In the genomic region with DNA sequence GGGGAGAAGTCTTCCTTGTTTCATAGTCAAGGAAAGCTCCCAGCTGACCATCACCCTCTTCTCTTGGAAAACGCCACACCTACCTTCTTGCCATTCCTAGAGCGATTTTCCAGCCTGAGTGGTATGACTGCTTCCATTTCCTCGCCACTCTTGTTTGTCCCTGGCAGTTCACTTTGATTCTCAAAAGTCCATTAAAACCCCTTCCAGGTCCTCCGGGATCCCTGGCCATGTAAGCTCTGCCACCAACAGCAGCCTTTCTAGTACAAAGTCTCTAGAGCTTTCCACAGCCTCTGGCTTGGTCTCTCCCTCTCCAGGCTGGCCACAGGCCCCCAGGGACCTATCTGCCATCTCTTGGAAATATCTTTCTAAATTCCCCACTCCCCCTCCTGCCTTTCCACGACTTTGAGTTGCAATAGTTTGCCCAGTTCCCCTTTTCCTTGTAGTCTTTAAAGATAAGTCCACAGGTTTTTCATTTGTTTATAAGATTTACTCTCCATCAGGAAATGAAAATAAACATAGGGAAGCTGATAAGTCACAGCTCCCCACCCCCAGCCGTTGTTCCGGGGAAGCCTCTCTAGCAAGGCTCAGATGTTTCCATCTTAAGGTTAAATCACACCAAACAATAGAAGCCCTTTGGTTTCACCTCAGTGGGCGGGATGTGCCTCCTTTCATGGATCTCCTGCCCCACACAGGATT, we compare ENCODE assay signal across 1 cellular context.
TF ChIP-seq lines count a peak whose summit lies in the region.

No MANE protein-coding gene starts in this region.

TF ChIP-seq in IMR-90, 13 proteins besides CTCF, POLR2A, EP300 and RAD21:
- TF ChIP-seq, protein P1, sequence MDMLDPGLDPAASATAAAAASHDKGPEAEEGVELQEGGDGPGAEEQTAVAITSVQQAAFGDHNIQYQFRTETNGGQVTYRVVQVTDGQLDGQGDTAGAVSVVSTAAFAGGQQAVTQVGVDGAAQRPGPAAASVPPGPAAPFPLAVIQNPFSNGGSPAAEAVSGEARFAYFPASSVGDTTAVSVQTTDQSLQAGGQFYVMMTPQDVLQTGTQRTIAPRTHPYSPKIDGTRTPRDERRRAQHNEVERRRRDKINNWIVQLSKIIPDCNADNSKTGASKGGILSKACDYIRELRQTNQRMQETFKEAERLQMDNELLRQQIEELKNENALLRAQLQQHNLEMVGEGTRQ (IDR thresholded peaks at IDR 0.05; ENCODE audit: low read depth, low read length): no peak
- no peak for TF ChIP-seq CHD1 (IDR thresholded peaks at IDR 0.05; ENCODE audit: low read depth, low read length)
- no peak for TF ChIP-seq BHLHE40 (IDR thresholded peaks at IDR 0.05; ENCODE audit: low read depth, low read length)
- TF ChIP-seq, protein P2, sequence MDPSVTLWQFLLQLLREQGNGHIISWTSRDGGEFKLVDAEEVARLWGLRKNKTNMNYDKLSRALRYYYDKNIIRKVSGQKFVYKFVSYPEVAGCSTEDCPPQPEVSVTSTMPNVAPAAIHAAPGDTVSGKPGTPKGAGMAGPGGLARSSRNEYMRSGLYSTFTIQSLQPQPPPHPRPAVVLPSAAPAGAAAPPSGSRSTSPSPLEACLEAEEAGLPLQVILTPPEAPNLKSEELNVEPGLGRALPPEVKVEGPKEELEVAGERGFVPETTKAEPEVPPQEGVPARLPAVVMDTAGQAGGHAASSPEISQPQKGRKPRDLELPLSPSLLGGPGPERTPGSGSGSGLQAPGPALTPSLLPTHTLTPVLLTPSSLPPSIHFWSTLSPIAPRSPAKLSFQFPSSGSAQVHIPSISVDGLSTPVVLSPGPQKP (IDR thresholded peaks at IDR 0.05; ENCODE audit: borderline replicate concordance, low read depth, low read length): no peak
- no peak for TF ChIP-seq MXI1 (IDR thresholded peaks at IDR 0.05; ENCODE audit: borderline replicate concordance, low read depth, low read length)
- no peak for TF ChIP-seq SMC3 (IDR thresholded peaks at IDR 0.05; ENCODE audit: low read depth, low read length)
- no peak for TF ChIP-seq CEBPB (IDR thresholded peaks at IDR 0.05; ENCODE audit: low read depth, low read length)
- no peak for TF ChIP-seq FOS (IDR thresholded peaks at IDR 0.05; ENCODE audit: low read depth, low read length)
- TF ChIP-seq RCOR1 (IDR thresholded peaks at IDR 0.05; ENCODE audit: insufficient replicate concordance, low read length): no peak
